Comparison of ENCODE assay signal across 13 cellular contexts in genomic region chr15:70419046-70419445, GRCh38.
"Had no signal": no experiment of that assay in that cellular context is flagged by ENCODE, and none has a peak within 500 bp of the region (broad histone marks: within the 10 kb centered on the region; RNA-seq: fewer than 3 reads in every experiment).

No MANE protein-coding gene starts in this region.

- H3K36me3 ChIP-seq: heart left ventricle, left ventricle myocardium inferior, right atrium auricular region, thyroid gland, uterus had no signal

- H3K27ac Mint-ChIP-seq: activated naive CD8-positive, alpha-beta T cell treated with anti-CD3 and anti-CD28 coated beads, Interleukin-2, amount 10 ng/mL, durations not matched to agents 7 days and 5 days; activated T-cell treated with anti-CD3 and anti-CD28 coated beads, Interleukin-2, amount 50 U/mL, for 72 hours had no signal

- H3K4me3 ChIP-seq: heart left ventricle, left ventricle myocardium inferior, right atrium auricular region, skin epidermis, thyroid gland, uterus had no signal

- H3K27me3 ChIP-seq: right atrium auricular region, thyroid gland, uterus had no signal

- DNase-seq: activated CD4-positive, alpha-beta T cell treated with anti-CD3 and anti-CD28 coated beads for 1 hour; activated CD4-positive, alpha-beta T cell treated with anti-CD3 and anti-CD28 coated beads, Interleukin-2, amount 50 U/mL, for 48 hours; activated naive CD8-positive, alpha-beta T cell treated with anti-CD3 and anti-CD28 coated beads, Interleukin-2, amount 10 ng/mL, durations not matched to agents 7 days and 5 days; activated T-cell treated with anti-CD3 and anti-CD28 coated beads, Interleukin-2, amount 50 U/mL, for 72 hours; foreskin keratinocyte; heart left ventricle; islet precursor cell; left ventricle myocardium inferior; posterior cingulate gyrus; thyroid gland; uterus had no signal

- H3K4me1 ChIP-seq: foreskin keratinocyte, heart left ventricle, left ventricle myocardium inferior, right atrium auricular region, thyroid gland, uterus had no signal

- H3K4me3 Mint-ChIP-seq: activated naive CD8-positive, alpha-beta T cell treated with anti-CD3 and anti-CD28 coated beads, Interleukin-2, amount 10 ng/mL, durations not matched to agents 7 days and 5 days; activated T-cell treated with anti-CD3 and anti-CD28 coated beads, Interleukin-2, amount 50 U/mL, for 72 hours had no signal

- H3K9me3 ChIP-seq: left ventricle myocardium inferior, thyroid gland, uterus had no signal

- H3K27ac ChIP-seq: foreskin keratinocyte, heart left ventricle, left ventricle myocardium inferior, right atrium auricular region, skin epidermis, thyroid gland, uterus had no signal
